12 cellular contexts compared by ENCODE assay signal in the genomic region with DNA sequence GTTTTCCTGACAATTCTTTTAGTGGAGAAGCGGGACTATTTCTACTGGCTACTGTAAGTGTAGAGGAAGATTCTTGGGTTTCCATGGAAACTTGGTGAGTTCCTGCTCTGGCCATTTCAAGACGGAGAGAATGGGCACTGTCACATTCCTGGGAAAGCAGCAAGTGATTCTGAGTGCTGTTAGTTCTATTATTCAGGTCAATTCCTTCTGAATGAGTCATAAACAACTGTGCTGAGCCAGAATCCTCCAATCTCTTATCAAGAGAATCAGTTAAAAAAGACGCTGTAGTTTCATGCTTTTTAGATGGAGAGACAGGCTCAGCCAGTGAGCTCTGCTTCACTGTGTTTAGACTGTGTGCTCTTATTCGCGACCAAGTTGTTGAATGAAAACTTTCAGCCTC. TPM values are rescaled to one million over a fixed set of nuclear protein-coding genes. Genes with fewer than 3 reads are reported as not detected.
A peak's percentile ranks its signal among the peaks of the same experiment; 100 is the strongest.
DNase-seq lines count a peak whose midpoint lies in the region; ATAC-seq and TF ChIP-seq lines count a peak whose summit lies in the region.
"Had no signal": no experiment of that assay in that cellular context is flagged by ENCODE, and none has a peak within 500 bp of the region (broad histone marks: within the 10 kb centered on the region; RNA-seq: fewer than 3 reads in every experiment).

No MANE protein-coding gene starts in this region.

- H3K9me3 ChIP-seq in AG04450 (ENCODE audit: control insufficient read depth, insufficient read depth, low read length) = peaks cover 5% of the 10 kb centered on the region
- no peaks in the 10 kb centered on the region for H3K9me3 ChIP-seq in body of pancreas
- H3K9me3 ChIP-seq in liver (ENCODE audit: control insufficient read depth in 4 of 4, low read length in 3 of 4) = no peaks in the 10 kb centered on the region
- no peaks in the 10 kb centered on the region for H3K9me3 ChIP-seq in effector memory CD4-positive, alpha-beta T cell (ENCODE audit: control insufficient read depth, low read length)

- no peak overlapping the region for H3K9ac ChIP-seq in liver (ENCODE audit: low read depth in 1 of 2, low read length in 2 of 2)

- TF ChIP-seq CTCF in AG04450 (IDR thresholded peaks at IDR 0.05; ENCODE audit: low read depth, low read length) (no peak), body of pancreas (IDR thresholded peaks at IDR 0.05) (no peak), liver (IDR thresholded peaks at IDR 0.05; ENCODE audit: low read depth, low read length, missing input control) (no peak)

- peak; percentile 52 for ATAC-seq in body of pancreas
- ATAC-seq: stimulated activated memory B cell treated with anti-CD40 and anti-IgM and Interleukin-4, amounts not matched to agents 10 μg/mL and 1 μg/mL and 100 μg/mL, for 72 hours had no signal

- 57 to 68% methylated on average over 5 of the region's 5 CpGs for WGBS in body of pancreas, 2 donors
- WGBS in liver = 74% methylated on average over 5 of the region's 5 CpGs

- H3K27ac ChIP-seq in AG04450 (ENCODE audit: low read depth, low read length) = peak overlapping the region; percentile 12
- peak overlapping the region in 2 of 4 donors; percentile 7 to 10 for H3K27ac ChIP-seq in body of pancreas
- peak overlapping the region; percentile 8 to 31 for H3K27ac ChIP-seq in liver (ENCODE audit: low read depth in 1 of 2, low read length in 2 of 2)
- H3K27ac ChIP-seq in effector memory CD4-positive, alpha-beta T cell (ENCODE audit: insufficient read depth, low read length, poor library complexity, severe bottlenecking) = no peak overlapping the region

- H3K4me1 ChIP-seq in body of pancreas = peaks cover 14% of the 10 kb centered on the region
- H3K4me1 ChIP-seq in liver (ENCODE audit: control insufficient read depth in 4 of 4, insufficient read depth in 4 of 4, low read length in 3 of 4) = peaks cover 2 to 13% (median 5%) of the 10 kb centered on the region in 4 donors
- no peaks in the 10 kb centered on the region for H3K4me1 ChIP-seq in effector memory CD4-positive, alpha-beta T cell (ENCODE audit: control insufficient read depth, insufficient read depth, low read length, poor library complexity, severe bottlenecking)

- TF ChIP-seq POLR2A in body of pancreas (IDR thresholded peaks at IDR 0.05) = no peak

- peak; percentile 76 for DNase-seq in AG04450 (ENCODE audit: low read depth, low spot score)
- peak; percentile 96 for DNase-seq in HS-27A (ENCODE audit: low read depth)
- no peak for DNase-seq in body of pancreas
- no peak for DNase-seq in NCI-H524 treated with DMSO at 0.1 percent for 48 hours (lab: John Stamatoyannopoulos, UW)
- no peak for DNase-seq in D341Med (ENCODE audit: low spot score)
- no peak for DNase-seq in central memory CD4-positive, alpha-beta T cell
- DNase-seq in effector memory CD4-positive, alpha-beta T cell = no peak
- DNase-seq: activated naive CD4-positive, alpha-beta T cell; GDM1; NCI-H2171 treated with DMSO at 0.1 percent for 48 hours had no signal

- H3K27me3 ChIP-seq in AG04450 (ENCODE audit: control insufficient read depth, insufficient read depth, low read length) (no peaks in the 10 kb centered on the region), body of pancreas (no peaks in the 10 kb centered on the region), liver (ENCODE audit: control insufficient read depth in 4 of 4, insufficient read depth in 4 of 4, low read length in 3 of 4) (no peaks in the 10 kb centered on the region)
- H3K27me3 ChIP-seq in effector memory CD4-positive, alpha-beta T cell (replicated peaks; ENCODE audit: control insufficient read depth, insufficient read depth, low read length, poor library complexity, severe bottlenecking) = no peaks in the 10 kb centered on the region

- intact Hi-C loops in body of pancreas (cut with DNase I) = no loop called here

- TF ChIP-seq RAD21 in liver (IDR thresholded peaks at IDR 0.05) = no peak

- POLR2A ChIA-PET in AG04450 (lab: Yijun Ruan, JAX) = no interaction called here

- CTCF ChIA-PET in AG04450 (lab: Charles Lee) = no interaction called here

- H3K4me3 ChIP-seq in AG04450 (ENCODE audit: low read depth, low read length) (no peak overlapping the region), body of pancreas (no peak overlapping the region), liver (ENCODE audit: low read depth in 1 of 3, low read length in 3 of 3) (no peak overlapping the region)
- H3K4me3 ChIP-seq in effector memory CD4-positive, alpha-beta T cell (ENCODE audit: insufficient read depth, low read depth, low read length, poor library complexity, severe bottlenecking) = no peak overlapping the region

- H3K36me3 ChIP-seq in body of pancreas (replicated peaks in 1 of 2; ENCODE audit: insufficient read depth in 1 of 2, low read depth in 2 of 2) (peaks cover 0 to 7% of the 10 kb centered on the region in 2 donors), liver (ENCODE audit: control insufficient read depth in 4 of 4, insufficient read depth in 3 of 4, low read depth in 1 of 4, low read length in 3 of 4) (peaks cover 3 to 26% (median 23%) of the 10 kb centered on the region in 4 donors)
- H3K36me3 ChIP-seq in effector memory CD4-positive, alpha-beta T cell (ENCODE audit: control insufficient read depth, insufficient read depth, low read length) = peaks cover 49% of the 10 kb centered on the region

TF ChIP-seq in liver, 16 proteins besides CTCF, POLR2A, EP300 and RAD21:
- peak in 1 of 2 donors; percentile 42 for TF ChIP-seq JUND (IDR thresholded peaks at IDR 0.05)
- TF ChIP-seq RXRA (IDR thresholded peaks at IDR 0.05) = no peak
TF ChIP-seq in liver: peak in this region for 1.

RNA-seq across cellular contexts. Expression of gene AKAP10, which starts 19.6 kb away (rescaled TPM):
- polyA plus RNA-seq in AG04450 (2011; rRNA removed) (26.8 and 33.2 TPM in 2 replicates), liver (1 to 10 TPM; 4.2 to 7.5 TPM)
- polyA minus RNA-seq in AG04450 (2011; rRNA and poly(A)+ RNA removed) = 40.6 and 45.7 TPM in 2 replicates
- total RNA-seq in body of pancreas (10 to 100 TPM; 11.9 to 13.2 TPM), liver (10 to 100 TPM; 12.6 to 16.3 TPM)

RNA-seq across cellular contexts. Expression of gene SPECC1, which starts 51.1 kb away (rescaled TPM):
- polyA plus RNA-seq in AG04450 (2011; rRNA removed) (47.2 and 56.4 TPM in 2 replicates), liver (under 1 TPM; 0.36 to 0.50 TPM)
- 69.2 and 80.5 TPM in 2 replicates for polyA minus RNA-seq in AG04450 (2011; rRNA and poly(A)+ RNA removed)
- total RNA-seq in body of pancreas (10 to 100 TPM; 15.8 to 17.4 TPM), liver (10 to 100 TPM in 1 of 2 donors, 1 to 10 TPM in 1; 3.2 to 70.3 TPM)

Comparison
In these comparisons a context has a peak if more than half of its experiments do, and no peak if none do; other contexts are left out.
1. DNase-seq: peak in AG04450 (single experiment) and HS-27A (single experiment); none in body of pancreas (0 of 4), NCI-H524 treated with DMSO at 0.1 percent for 48 hours (single experiment), D341Med (single experiment), central memory CD4-positive, alpha-beta T cell (single experiment) and effector memory CD4-positive, alpha-beta T cell (0 of 3).